2 cellular contexts compared by ENCODE assay signal in genomic region chr18:63410792-63411191, GRCh38.
TF ChIP-seq lines count a peak whose summit lies in the region.

No MANE protein-coding gene starts in this region.

TF ChIP-seq in SK-N-SH, 30 proteins besides CTCF, POLR2A, EP300 and RAD21 (continued from another document):
- TF ChIP-seq, protein P1, sequence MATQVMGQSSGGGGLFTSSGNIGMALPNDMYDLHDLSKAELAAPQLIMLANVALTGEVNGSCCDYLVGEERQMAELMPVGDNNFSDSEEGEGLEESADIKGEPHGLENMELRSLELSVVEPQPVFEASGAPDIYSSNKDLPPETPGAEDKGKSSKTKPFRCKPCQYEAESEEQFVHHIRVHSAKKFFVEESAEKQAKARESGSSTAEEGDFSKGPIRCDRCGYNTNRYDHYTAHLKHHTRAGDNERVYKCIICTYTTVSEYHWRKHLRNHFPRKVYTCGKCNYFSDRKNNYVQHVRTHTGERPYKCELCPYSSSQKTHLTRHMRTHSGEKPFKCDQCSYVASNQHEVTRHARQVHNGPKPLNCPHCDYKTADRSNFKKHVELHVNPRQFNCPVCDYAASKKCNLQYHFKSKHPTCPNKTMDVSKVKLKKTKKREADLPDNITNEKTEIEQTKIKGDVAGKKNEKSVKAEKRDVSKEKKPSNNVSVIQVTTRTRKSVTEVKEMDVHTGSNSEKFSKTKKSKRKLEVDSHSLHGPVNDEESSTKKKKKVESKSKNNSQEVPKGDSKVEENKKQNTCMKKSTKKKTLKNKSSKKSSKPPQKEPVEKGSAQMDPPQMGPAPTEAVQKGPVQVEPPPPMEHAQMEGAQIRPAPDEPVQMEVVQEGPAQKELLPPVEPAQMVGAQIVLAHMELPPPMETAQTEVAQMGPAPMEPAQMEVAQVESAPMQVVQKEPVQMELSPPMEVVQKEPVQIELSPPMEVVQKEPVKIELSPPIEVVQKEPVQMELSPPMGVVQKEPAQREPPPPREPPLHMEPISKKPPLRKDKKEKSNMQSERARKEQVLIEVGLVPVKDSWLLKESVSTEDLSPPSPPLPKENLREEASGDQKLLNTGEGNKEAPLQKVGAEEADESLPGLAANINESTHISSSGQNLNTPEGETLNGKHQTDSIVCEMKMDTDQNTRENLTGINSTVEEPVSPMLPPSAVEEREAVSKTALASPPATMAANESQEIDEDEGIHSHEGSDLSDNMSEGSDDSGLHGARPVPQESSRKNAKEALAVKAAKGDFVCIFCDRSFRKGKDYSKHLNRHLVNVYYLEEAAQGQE (IDR thresholded peaks at IDR 0.05; ENCODE audit: low read depth, low read length): no peak
- TF ChIP-seq, protein P2, sequence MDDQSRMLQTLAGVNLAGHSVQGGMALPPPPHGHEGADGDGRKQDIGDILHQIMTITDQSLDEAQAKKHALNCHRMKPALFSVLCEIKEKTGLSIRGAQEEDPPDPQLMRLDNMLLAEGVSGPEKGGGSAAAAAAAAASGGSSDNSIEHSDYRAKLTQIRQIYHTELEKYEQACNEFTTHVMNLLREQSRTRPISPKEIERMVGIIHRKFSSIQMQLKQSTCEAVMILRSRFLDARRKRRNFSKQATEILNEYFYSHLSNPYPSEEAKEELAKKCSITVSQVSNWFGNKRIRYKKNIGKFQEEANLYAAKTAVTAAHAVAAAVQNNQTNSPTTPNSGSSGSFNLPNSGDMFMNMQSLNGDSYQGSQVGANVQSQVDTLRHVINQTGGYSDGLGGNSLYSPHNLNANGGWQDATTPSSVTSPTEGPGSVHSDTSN (IDR thresholded peaks at IDR 0.05): peak; percentile 20; the same call in 1 of the 2 replicates
- TF ChIP-seq CHD2 (IDR thresholded peaks at IDR 0.05; ENCODE audit: low read length, partially characterized antibody) (no peak), ELF1 (IDR thresholded peaks at IDR 0.05) (no peak), GATA2 (CRISPR knock-in tag; IDR thresholded peaks at IDR 0.05) (no peak), GABPA (IDR thresholded peaks at IDR 0.05; ENCODE audit: low read depth) (no peak), TAF1 (IDR thresholded peaks at IDR 0.05; ENCODE audit: borderline replicate concordance, low read depth, low read length) (no peak), MEF2A (IDR thresholded peaks at IDR 0.05; ENCODE audit: borderline replicate concordance, low read depth) (no peak), MAX (IDR thresholded peaks at IDR 0.05; ENCODE audit: low read depth) (peak; percentile 82), EZH2phosphoT487 (IDR thresholded peaks at IDR 0.05; ENCODE audit: borderline replicate concordance, low read depth) (no peak), ZBTB33 (IDR thresholded peaks at IDR 0.05; ENCODE audit: borderline replicate concordance, low read depth) (no peak), IRF3 (IDR thresholded peaks at IDR 0.05; ENCODE audit: low read depth, low read length) (no peak), FOXM1 (IDR thresholded peaks at IDR 0.05; ENCODE audit: low read depth) (no peak), JUND (IDR thresholded peaks at IDR 0.05) (peak; percentile 51; the same call in 1 of the 2 replicates), FOSL2 (IDR thresholded peaks at IDR 0.05; ENCODE audit: borderline replicate concordance, low read depth) (peak; percentile 66; the same call in 1 of the 2 replicates), NRF1 (IDR thresholded peaks at IDR 0.05; ENCODE audit: low read depth, low read length) (no peak), SIN3A (IDR thresholded peaks at IDR 0.05; ENCODE audit: borderline replicate concordance, low read depth, low read length) (no peak), TEAD4 (IDR thresholded peaks at IDR 0.05; ENCODE audit: borderline replicate concordance, insufficient read depth) (no peak)

TF ChIP-seq in WTC11, 78 proteins besides CTCF, POLR2A, EP300 and RAD21 (continued from another document):
- TF ChIP-seq ZNF219 (CRISPR knock-in tag; IDR thresholded peaks at IDR 0.05; ENCODE audit: borderline replicate concordance) (no peak), JAZF1 (CRISPR knock-in tag; IDR thresholded peaks at IDR 0.05) (no peak), NFYB (CRISPR knock-in tag; conservative IDR thresholded peaks at IDR 0.05; ENCODE audit: low read depth) (no peak), CBFB (CRISPR knock-in tag; IDR thresholded peaks at IDR 0.05; ENCODE audit: low read depth) (no peak), ZMAT4 (CRISPR knock-in tag; IDR thresholded peaks at IDR 0.05) (no peak), ATF3 (CRISPR knock-in tag; conservative IDR thresholded peaks at IDR 0.05) (no peak)
